1 cellular context compared by ENCODE assay signal in the genomic region with DNA sequence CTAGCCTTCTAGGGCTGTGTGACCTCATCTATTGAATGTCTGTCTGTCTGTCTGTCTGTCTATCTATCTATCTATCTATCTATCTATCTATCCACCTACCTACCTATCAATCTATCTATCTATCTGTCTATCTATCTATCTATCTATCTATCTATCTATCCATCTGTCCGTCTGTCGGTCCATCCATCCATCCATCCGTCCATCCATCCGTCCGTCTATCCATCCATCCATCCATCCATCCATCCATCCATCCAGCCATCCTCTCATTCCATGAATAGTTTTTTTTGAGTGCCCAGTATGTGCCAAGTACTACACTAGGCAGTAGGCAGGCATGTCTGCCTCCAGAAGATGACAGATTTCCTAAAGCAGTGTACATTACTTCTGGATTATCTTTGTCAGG.
TF ChIP-seq lines count a peak whose summit lies in the region.

No MANE protein-coding gene starts in this region.

TF ChIP-seq in GM12878, 131 proteins besides CTCF, POLR2A, EP300 and RAD21 (continued from another document):
- TF ChIP-seq, protein P1, sequence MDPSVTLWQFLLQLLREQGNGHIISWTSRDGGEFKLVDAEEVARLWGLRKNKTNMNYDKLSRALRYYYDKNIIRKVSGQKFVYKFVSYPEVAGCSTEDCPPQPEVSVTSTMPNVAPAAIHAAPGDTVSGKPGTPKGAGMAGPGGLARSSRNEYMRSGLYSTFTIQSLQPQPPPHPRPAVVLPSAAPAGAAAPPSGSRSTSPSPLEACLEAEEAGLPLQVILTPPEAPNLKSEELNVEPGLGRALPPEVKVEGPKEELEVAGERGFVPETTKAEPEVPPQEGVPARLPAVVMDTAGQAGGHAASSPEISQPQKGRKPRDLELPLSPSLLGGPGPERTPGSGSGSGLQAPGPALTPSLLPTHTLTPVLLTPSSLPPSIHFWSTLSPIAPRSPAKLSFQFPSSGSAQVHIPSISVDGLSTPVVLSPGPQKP (IDR thresholded peaks at IDR 0.05; ENCODE audit: low read depth, low read length): no peak
- TF ChIP-seq CBFB (IDR thresholded peaks at IDR 0.05; ENCODE audit: low read depth): no peak
- no peak for TF ChIP-seq RAD51 (IDR thresholded peaks at IDR 0.05)
- TF ChIP-seq, protein P2, sequence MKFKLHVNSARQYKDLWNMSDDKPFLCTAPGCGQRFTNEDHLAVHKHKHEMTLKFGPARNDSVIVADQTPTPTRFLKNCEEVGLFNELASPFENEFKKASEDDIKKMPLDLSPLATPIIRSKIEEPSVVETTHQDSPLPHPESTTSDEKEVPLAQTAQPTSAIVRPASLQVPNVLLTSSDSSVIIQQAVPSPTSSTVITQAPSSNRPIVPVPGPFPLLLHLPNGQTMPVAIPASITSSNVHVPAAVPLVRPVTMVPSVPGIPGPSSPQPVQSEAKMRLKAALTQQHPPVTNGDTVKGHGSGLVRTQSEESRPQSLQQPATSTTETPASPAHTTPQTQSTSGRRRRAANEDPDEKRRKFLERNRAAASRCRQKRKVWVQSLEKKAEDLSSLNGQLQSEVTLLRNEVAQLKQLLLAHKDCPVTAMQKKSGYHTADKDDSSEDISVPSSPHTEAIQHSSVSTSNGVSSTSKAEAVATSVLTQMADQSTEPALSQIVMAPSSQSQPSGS (IDR thresholded peaks at IDR 0.05; ENCODE audit: low read length): no peak
- TF ChIP-seq SMARCA5 (IDR thresholded peaks at IDR 0.05): no peak
- no peak for TF ChIP-seq SUPT20H (IDR thresholded peaks at IDR 0.05; ENCODE audit: borderline replicate concordance, control insufficient read depth, low read depth, low read length)
- TF ChIP-seq, protein P3, sequence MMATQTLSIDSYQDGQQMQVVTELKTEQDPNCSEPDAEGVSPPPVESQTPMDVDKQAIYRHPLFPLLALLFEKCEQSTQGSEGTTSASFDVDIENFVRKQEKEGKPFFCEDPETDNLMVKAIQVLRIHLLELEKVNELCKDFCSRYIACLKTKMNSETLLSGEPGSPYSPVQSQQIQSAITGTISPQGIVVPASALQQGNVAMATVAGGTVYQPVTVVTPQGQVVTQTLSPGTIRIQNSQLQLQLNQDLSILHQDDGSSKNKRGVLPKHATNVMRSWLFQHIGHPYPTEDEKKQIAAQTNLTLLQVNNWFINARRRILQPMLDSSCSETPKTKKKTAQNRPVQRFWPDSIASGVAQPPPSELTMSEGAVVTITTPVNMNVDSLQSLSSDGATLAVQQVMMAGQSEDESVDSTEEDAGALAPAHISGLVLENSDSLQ (IDR thresholded peaks at IDR 0.05): no peak
- no peak for TF ChIP-seq ZNF24 (IDR thresholded peaks at IDR 0.05)
- no peak for TF ChIP-seq MTA2 (IDR thresholded peaks at IDR 0.05; ENCODE audit: low read depth)
- TF ChIP-seq, protein P4, sequence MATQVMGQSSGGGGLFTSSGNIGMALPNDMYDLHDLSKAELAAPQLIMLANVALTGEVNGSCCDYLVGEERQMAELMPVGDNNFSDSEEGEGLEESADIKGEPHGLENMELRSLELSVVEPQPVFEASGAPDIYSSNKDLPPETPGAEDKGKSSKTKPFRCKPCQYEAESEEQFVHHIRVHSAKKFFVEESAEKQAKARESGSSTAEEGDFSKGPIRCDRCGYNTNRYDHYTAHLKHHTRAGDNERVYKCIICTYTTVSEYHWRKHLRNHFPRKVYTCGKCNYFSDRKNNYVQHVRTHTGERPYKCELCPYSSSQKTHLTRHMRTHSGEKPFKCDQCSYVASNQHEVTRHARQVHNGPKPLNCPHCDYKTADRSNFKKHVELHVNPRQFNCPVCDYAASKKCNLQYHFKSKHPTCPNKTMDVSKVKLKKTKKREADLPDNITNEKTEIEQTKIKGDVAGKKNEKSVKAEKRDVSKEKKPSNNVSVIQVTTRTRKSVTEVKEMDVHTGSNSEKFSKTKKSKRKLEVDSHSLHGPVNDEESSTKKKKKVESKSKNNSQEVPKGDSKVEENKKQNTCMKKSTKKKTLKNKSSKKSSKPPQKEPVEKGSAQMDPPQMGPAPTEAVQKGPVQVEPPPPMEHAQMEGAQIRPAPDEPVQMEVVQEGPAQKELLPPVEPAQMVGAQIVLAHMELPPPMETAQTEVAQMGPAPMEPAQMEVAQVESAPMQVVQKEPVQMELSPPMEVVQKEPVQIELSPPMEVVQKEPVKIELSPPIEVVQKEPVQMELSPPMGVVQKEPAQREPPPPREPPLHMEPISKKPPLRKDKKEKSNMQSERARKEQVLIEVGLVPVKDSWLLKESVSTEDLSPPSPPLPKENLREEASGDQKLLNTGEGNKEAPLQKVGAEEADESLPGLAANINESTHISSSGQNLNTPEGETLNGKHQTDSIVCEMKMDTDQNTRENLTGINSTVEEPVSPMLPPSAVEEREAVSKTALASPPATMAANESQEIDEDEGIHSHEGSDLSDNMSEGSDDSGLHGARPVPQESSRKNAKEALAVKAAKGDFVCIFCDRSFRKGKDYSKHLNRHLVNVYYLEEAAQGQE (IDR thresholded peaks at IDR 0.05; ENCODE audit: low read depth, low read length): no peak
- TF ChIP-seq NFYA (IDR thresholded peaks at IDR 0.05; ENCODE audit: borderline replicate concordance, low read depth, low read length): no peak
- TF ChIP-seq, protein P5, sequence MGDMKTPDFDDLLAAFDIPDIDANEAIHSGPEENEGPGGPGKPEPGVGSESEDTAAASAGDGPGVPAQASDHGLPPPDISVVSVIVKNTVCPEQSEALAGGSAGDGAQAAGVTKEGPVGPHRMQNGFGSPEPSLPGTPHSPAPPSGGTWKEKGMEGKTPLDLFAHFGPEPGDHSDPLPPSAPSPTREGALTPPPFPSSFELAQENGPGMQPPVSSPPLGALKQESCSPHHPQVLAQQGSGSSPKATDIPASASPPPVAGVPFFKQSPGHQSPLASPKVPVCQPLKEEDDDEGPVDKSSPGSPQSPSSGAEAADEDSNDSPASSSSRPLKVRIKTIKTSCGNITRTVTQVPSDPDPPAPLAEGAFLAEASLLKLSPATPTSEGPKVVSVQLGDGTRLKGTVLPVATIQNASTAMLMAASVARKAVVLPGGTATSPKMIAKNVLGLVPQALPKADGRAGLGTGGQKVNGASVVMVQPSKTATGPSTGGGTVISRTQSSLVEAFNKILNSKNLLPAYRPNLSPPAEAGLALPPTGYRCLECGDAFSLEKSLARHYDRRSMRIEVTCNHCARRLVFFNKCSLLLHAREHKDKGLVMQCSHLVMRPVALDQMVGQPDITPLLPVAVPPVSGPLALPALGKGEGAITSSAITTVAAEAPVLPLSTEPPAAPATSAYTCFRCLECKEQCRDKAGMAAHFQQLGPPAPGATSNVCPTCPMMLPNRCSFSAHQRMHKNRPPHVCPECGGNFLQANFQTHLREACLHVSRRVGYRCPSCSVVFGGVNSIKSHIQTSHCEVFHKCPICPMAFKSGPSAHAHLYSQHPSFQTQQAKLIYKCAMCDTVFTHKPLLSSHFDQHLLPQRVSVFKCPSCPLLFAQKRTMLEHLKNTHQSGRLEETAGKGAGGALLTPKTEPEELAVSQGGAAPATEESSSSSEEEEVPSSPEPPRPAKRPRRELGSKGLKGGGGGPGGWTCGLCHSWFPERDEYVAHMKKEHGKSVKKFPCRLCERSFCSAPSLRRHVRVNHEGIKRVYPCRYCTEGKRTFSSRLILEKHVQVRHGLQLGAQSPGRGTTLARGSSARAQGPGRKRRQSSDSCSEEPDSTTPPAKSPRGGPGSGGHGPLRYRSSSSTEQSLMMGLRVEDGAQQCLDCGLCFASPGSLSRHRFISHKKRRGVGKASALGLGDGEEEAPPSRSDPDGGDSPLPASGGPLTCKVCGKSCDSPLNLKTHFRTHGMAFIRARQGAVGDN (IDR thresholded peaks at IDR 0.05): no peak
